ENCODE assay signal across 9 cellular contexts in genomic region chr1:207825719-207826556, GRCh38.
DNase-seq lines count a peak whose midpoint lies in the region; ATAC-seq, FAIRE-seq and TF ChIP-seq lines count a peak whose summit lies in the region.
"Had no signal": no experiment of that assay in that cellular context is flagged by ENCODE, and none has a peak within 500 bp of the region (broad histone marks: within the 10 kb centered on the region; RNA-seq: fewer than 3 reads in every experiment).

No MANE protein-coding gene starts in this region.

- no peaks in the 10 kb centered on the region for H3K9me3 ChIP-seq in kidney (ENCODE audit: control insufficient read depth in 1 of 2, low read length in 2 of 2)
- H3K9me3 ChIP-seq in SK-N-SH = no peaks in the 10 kb centered on the region

- no peak overlapping the region for H3K4me2 ChIP-seq in SK-N-SH

- H3K4me1 Mint-ChIP-seq in activated naive CD8-positive, alpha-beta T cell treated with anti-CD3 and anti-CD28 coated beads for 36 hours = peaks cover 81% of the 10 kb centered on the region

- H3K9me3 Mint-ChIP-seq in activated naive CD8-positive, alpha-beta T cell treated with anti-CD3 and anti-CD28 coated beads for 36 hours = no peaks in the 10 kb centered on the region

- no peaks in the 10 kb centered on the region for H3F3A ChIP-seq in SK-N-SH (replicated peaks; ENCODE audit: insufficient read depth)

- H3K27ac Mint-ChIP-seq in activated naive CD8-positive, alpha-beta T cell treated with anti-CD3 and anti-CD28 coated beads for 36 hours = peak overlapping the region; percentile 91

- H4K20me1 ChIP-seq in SK-N-SH (ENCODE audit: insufficient read depth) = no peaks in the 10 kb centered on the region

- CTCF ChIA-PET in SK-N-SH (lab: Yijun Ruan, JAX) = interaction anchor here (0.8 to 2.6 kb wide), 3 partner anchors 9 to 43 kb away, joined by 3 to 7 read pairs (median 3); no protein-coding TSS in a partner anchor

- H3K9ac ChIP-seq in kidney (ENCODE audit: low read length in 2 of 2) (peak overlapping the region; percentile 61 to 85), SK-N-SH (no peak overlapping the region)

- TF ChIP-seq CTCF in kidney (IDR thresholded peaks at IDR 0.05; ENCODE audit: borderline replicate concordance, extremely low read depth, insufficient read depth) = no peak
- no peak for TF ChIP-seq CTCF in SK-N-SH (IDR thresholded peaks at IDR 0.05)

- peak overlapping the region; percentile 77 for H3K4me3 Mint-ChIP-seq in activated naive CD8-positive, alpha-beta T cell treated with anti-CD3 and anti-CD28 coated beads for 36 hours

- DNase-seq in SIG-M5 treated with dmso at 0.1 percent for 504 hours (lab: John Stamatoyannopoulos, UW; ENCODE audit: unreplicated experiment) (peak; percentile 99), kidney (peak; percentile 86), SK-N-SH (no peak), foreskin melanocyte (no peak)
- DNase-seq in activated naive CD8-positive, alpha-beta T cell treated with anti-CD3 and anti-CD28 coated beads for 36 hours = peak; percentile 88
- peak; percentile 71 to 86 for DNase-seq in stimulated activated CD4-positive, alpha-beta T cell treated with anti-CD3 and anti-CD28 coated beads, Interleukin-4, amount 100 ng/mL, for 4 hours

- no peaks in the 10 kb centered on the region; the same call in 1 of the 2 replicates for H3K79me2 ChIP-seq in SK-N-SH (ENCODE audit: insufficient read depth)

- TF ChIP-seq RAD21 in SK-N-SH (IDR thresholded peaks at IDR 0.05; ENCODE audit: low read length) = no peak

- TF ChIP-seq EP300 in SK-N-SH (IDR thresholded peaks at IDR 0.05; ENCODE audit: borderline replicate concordance in 1 of 2, low read depth in 1 of 2, low read length in 1 of 2) = no peak

- POLR2A ChIA-PET in SK-N-SH (lab: Yijun Ruan, JAX) = no interaction called here

- H3K36me3 Mint-ChIP-seq in activated naive CD8-positive, alpha-beta T cell treated with anti-CD3 and anti-CD28 coated beads for 36 hours = peaks cover 23% of the 10 kb centered on the region
- H3K36me3 Mint-ChIP-seq: brain had no signal

- H3K27ac ChIP-seq in kidney (ENCODE audit: low read depth in 2 of 2, low read length in 2 of 2) (peak overlapping the region; percentile 94 to 99), SK-N-SH (ENCODE audit: low read depth in 2 of 2, low read length in 1 of 2) (no peak overlapping the region)

- H3K4me3 ChIP-seq in kidney (ENCODE audit: low read length in 2 of 2) = peak overlapping the region; percentile 92 to 93
- H3K4me3 ChIP-seq in SK-N-SH (ENCODE audit: low read depth in 2 of 2, low read length in 1 of 2) = no peak overlapping the region

- H3K36me3 ChIP-seq in kidney (ENCODE audit: control insufficient read depth in 1 of 2, insufficient read depth in 2 of 2, low read length in 2 of 2) (no peaks in the 10 kb centered on the region), SK-N-SH (replicated peaks in 1 of 2; ENCODE audit: control insufficient read depth in 1 of 2, insufficient read depth in 2 of 2, low read length in 1 of 2) (peaks cover 0 to 5% of the 10 kb centered on the region in 2 experiments)

- H2AFZ ChIP-seq in SK-N-SH (ENCODE audit: low read depth) = no peak overlapping the region

- peaks cover 53 to 59% of the 10 kb centered on the region in 2 donors for H3K4me1 ChIP-seq in kidney (ENCODE audit: control insufficient read depth in 1 of 2, insufficient read depth in 1 of 2, low read depth in 1 of 2, low read length in 2 of 2)
- H3K4me1 ChIP-seq in SK-N-SH (ENCODE audit: control insufficient read depth in 1 of 2, insufficient read depth in 2 of 2, low read depth in 1 of 2, low read length in 1 of 2) = peaks cover 0 to 10% of the 10 kb centered on the region in 2 experiments; a peak in 2 of 4 replicates

- no peaks in the 10 kb centered on the region for H3K27me3 ChIP-seq in SK-N-SH (ENCODE audit: insufficient read depth)

- intact Hi-C loops in kidney (cut with DNase I) = loop anchor here (5.0 kb wide), 1 partner anchor 41 kb away; no protein-coding TSS in a partner anchor

- ATAC-seq in GM18502 (IDR thresholded peaks at IDR 0.05; ENCODE audit: poor library complexity, unreplicated experiment) (peak; percentile 70), HG02885 (IDR thresholded peaks at IDR 0.05; ENCODE audit: poor library complexity, unreplicated experiment) (peak; percentile 68)

- H3K27me3 Mint-ChIP-seq in activated naive CD8-positive, alpha-beta T cell treated with anti-CD3 and anti-CD28 coated beads for 36 hours = no peaks in the 10 kb centered on the region
- H3K27me3 Mint-ChIP-seq: brain had no signal

- FAIRE-seq in kidney (lab: Jason Lieb, UNC) = no peak

- 89% methylated on average over 18 of the region's 18 CpGs for WGBS in SK-N-SH (ENCODE audit: low lambda C conversion rate)

- no peaks in the 10 kb centered on the region for H3K9me2 ChIP-seq in SK-N-SH

TF ChIP-seq in SK-N-SH, 30 proteins besides CTCF, POLR2A, EP300 and RAD21:
- TF ChIP-seq YY1 (IDR thresholded peaks at IDR 0.05; ENCODE audit: low read depth) (no peak), TCF12 (IDR thresholded peaks at IDR 0.05) (no peak), FOXM1 (IDR thresholded peaks at IDR 0.05; ENCODE audit: low read depth) (no peak), PBX3 (IDR thresholded peaks at IDR 0.05) (no peak), SIN3A (IDR thresholded peaks at IDR 0.05; ENCODE audit: borderline replicate concordance, low read depth, low read length) (no peak), SMC3 (IDR thresholded peaks at IDR 0.05; ENCODE audit: low read depth, low read length) (no peak), MXI1 (IDR thresholded peaks at IDR 0.05; ENCODE audit: low read depth, low read length) (no peak)

Comparison
In these comparisons a context has a peak if more than half of its experiments do, and no peak if none do; other contexts are left out.
1. DNase-seq: peak in SIG-M5 treated with dmso at 0.1 percent for 504 hours (single experiment), activated naive CD8-positive, alpha-beta T cell treated with anti-CD3 and anti-CD28 coated beads for 36 hours (single experiment), kidney (single experiment) and stimulated activated CD4-positive, alpha-beta T cell treated with anti-CD3 and anti-CD28 coated beads, Interleukin-4, amount 100 ng/mL, for 4 hours (2 of 2); none in SK-N-SH (single experiment) and foreskin melanocyte (single experiment).
2. H3K27ac ChIP-seq: peak in kidney (2 of 2); none in SK-N-SH (0 of 2).
3. H3K4me3 ChIP-seq: peak in kidney (2 of 2); none in SK-N-SH (0 of 2).